Comparison of ENCODE assay signal across 9 cellular contexts in genomic region chr1:55443175-55443933, GRCh38.
DNase-seq lines count a peak whose midpoint lies in the region; ATAC-seq and TF ChIP-seq lines count a peak whose summit lies in the region.
"Had no signal": no experiment of that assay in that cellular context is flagged by ENCODE, and none has a peak within 500 bp of the region (broad histone marks: within the 10 kb centered on the region; RNA-seq: fewer than 3 reads in every experiment).

No MANE protein-coding gene starts in this region.

- CTCF ChIA-PET in AG04450 (lab: Charles Lee) = interaction anchor here (1.0 kb wide), 1 partner anchor 159 kb away, joined by 4 read pairs; no protein-coding TSS in a partner anchor
- CTCF ChIA-PET in activated CD8-positive, alpha-beta T cell treated with anti-CD3 and anti-CD28 coated beads, Interleukin-2, amount 10 ng/mL, durations not matched to agents 7 days and 5 days (lab: Charles Lee) = no interaction called here

- H3K9me3 Mint-ChIP-seq in activated CD8-positive, alpha-beta T cell treated with anti-CD3 and anti-CD28 coated beads, Interleukin-2, amount 10 ng/mL, durations not matched to agents 7 days and 5 days (ENCODE audit: insufficient read depth) = no peaks in the 10 kb centered on the region

- H3K4me3 ChIP-seq in AG04450 (ENCODE audit: low read depth, low read length) = no peak overlapping the region
- H3K4me3 ChIP-seq in lung = no peak overlapping the region

- DNase-seq in AG04450 (ENCODE audit: low read depth, low spot score) = peak; percentile 96
- peak; percentile 24 for DNase-seq in NCI-H2107 (lab: John Stamatoyannopoulos, UW)
- DNase-seq in cerebellum (ENCODE audit: low spot score) = peak; percentile 13
- DNase-seq in lung (ENCODE audit: low spot score) = peak; percentile 80
- DNase-seq in occipital lobe (lab: John Stamatoyannopoulos, UW) = no peak
- DNase-seq in activated CD8-positive, alpha-beta T cell treated with anti-CD3 and anti-CD28 coated beads, Interleukin-2, amount 10 ng/mL, durations not matched to agents 7 days and 5 days = no peak

- H3K4me1 ChIP-seq in lung (ENCODE audit: control insufficient read depth in 2 of 2, insufficient read depth in 2 of 2, low read length in 2 of 2) = peaks cover 0 to 3% of the 10 kb centered on the region in 2 donors

- ATAC-seq in lung (ENCODE audit: insufficient read depth, low FRiP score) = peak; percentile 78
- no peak for ATAC-seq in HG03565 (IDR thresholded peaks at IDR 0.05; ENCODE audit: unreplicated experiment)
- ATAC-seq in activated CD8-positive, alpha-beta T cell treated with anti-CD3 and anti-CD28 coated beads, Interleukin-2, amount 10 ng/mL, durations not matched to agents 7 days and 5 days = no peak
- ATAC-seq in GM21423 (IDR thresholded peaks at IDR 0.05; ENCODE audit: unreplicated experiment) = no peak

- H3K27me3 ChIP-seq in AG04450 (ENCODE audit: control insufficient read depth, insufficient read depth, low read length) = no peaks in the 10 kb centered on the region
- H3K27me3 ChIP-seq in lung (ENCODE audit: control insufficient read depth, insufficient read depth) = no peaks in the 10 kb centered on the region

- POLR2A ChIA-PET in AG04450 (lab: Yijun Ruan, JAX) = interaction anchor here (0.6 to 2.0 kb wide), 5 partner anchors 14 to 160 kb away, joined by 3 to 6 read pairs (median 4); no protein-coding TSS in a partner anchor
- POLR2A ChIA-PET in activated CD8-positive, alpha-beta T cell treated with anti-CD3 and anti-CD28 coated beads, Interleukin-2, amount 10 ng/mL, durations not matched to agents 7 days and 5 days (lab: Charles Lee) = no interaction called here

- H3K9me3 ChIP-seq in AG04450 (ENCODE audit: control insufficient read depth, insufficient read depth, low read length) (peaks cover 2% of the 10 kb centered on the region; the same call in 1 of the 2 replicates), lung (ENCODE audit: control insufficient read depth in 2 of 2, insufficient read depth in 1 of 2, low read length in 1 of 2) (no peaks in the 10 kb centered on the region)

- no peak overlapping the region for H3K4me3 Mint-ChIP-seq in activated CD8-positive, alpha-beta T cell treated with anti-CD3 and anti-CD28 coated beads, Interleukin-2, amount 10 ng/mL, durations not matched to agents 7 days and 5 days
- H3K4me3 Mint-ChIP-seq: activated naive CD8-positive, alpha-beta T cell had no signal

- TF ChIP-seq CTCF in AG04450 (IDR thresholded peaks at IDR 0.05; ENCODE audit: low read depth, low read length) (no peak), lung (IDR thresholded peaks at IDR 0.05; ENCODE audit: control extremely low read depth, extremely low read depth) (no peak)

- no peak overlapping the region for H3K27ac Mint-ChIP-seq in activated CD8-positive, alpha-beta T cell treated with anti-CD3 and anti-CD28 coated beads, Interleukin-2, amount 10 ng/mL, durations not matched to agents 7 days and 5 days
- H3K27ac Mint-ChIP-seq: activated naive CD8-positive, alpha-beta T cell had no signal

- H3K36me3 ChIP-seq in lung (ENCODE audit: control insufficient read depth in 2 of 2, insufficient read depth in 2 of 2, low read length in 2 of 2) = no peaks in the 10 kb centered on the region

- H3K4me1 Mint-ChIP-seq in activated CD8-positive, alpha-beta T cell treated with anti-CD3 and anti-CD28 coated beads, Interleukin-2, amount 10 ng/mL, durations not matched to agents 7 days and 5 days (ENCODE audit: low read depth) = peaks cover 9% of the 10 kb centered on the region

- H3K36me3 Mint-ChIP-seq in activated CD8-positive, alpha-beta T cell treated with anti-CD3 and anti-CD28 coated beads, Interleukin-2, amount 10 ng/mL, durations not matched to agents 7 days and 5 days (ENCODE audit: low read depth) = no peaks in the 10 kb centered on the region
- H3K36me3 Mint-ChIP-seq: activated naive CD8-positive, alpha-beta T cell had no signal

- WGBS in lung, 2 donors = 61 to 64% methylated on average over 7 of the region's 7 CpGs

- H3K27ac ChIP-seq in AG04450 (ENCODE audit: low read depth, low read length) (peak overlapping the region; percentile 75), lung (ENCODE audit: low read depth in 1 of 2, low read length in 1 of 2) (peak overlapping the region in 1 of 2 donors; percentile 26)

- peaks cover 7% of the 10 kb centered on the region for H3K27me3 Mint-ChIP-seq in activated CD8-positive, alpha-beta T cell treated with anti-CD3 and anti-CD28 coated beads, Interleukin-2, amount 10 ng/mL, durations not matched to agents 7 days and 5 days (ENCODE audit: low read depth)
- H3K27me3 Mint-ChIP-seq: activated naive CD8-positive, alpha-beta T cell had no signal

Comparison
In these comparisons a context has a peak if more than half of its experiments do, and no peak if none do; other contexts are left out.
1. DNase-seq: peak in AG04450 (single experiment), NCI-H2107 (single experiment), cerebellum (single experiment) and lung (single experiment); none in occipital lobe (single experiment) and activated CD8-positive, alpha-beta T cell treated with anti-CD3 and anti-CD28 coated beads, Interleukin-2, amount 10 ng/mL, durations not matched to agents 7 days and 5 days (single experiment).